In the genomic region with DNA sequence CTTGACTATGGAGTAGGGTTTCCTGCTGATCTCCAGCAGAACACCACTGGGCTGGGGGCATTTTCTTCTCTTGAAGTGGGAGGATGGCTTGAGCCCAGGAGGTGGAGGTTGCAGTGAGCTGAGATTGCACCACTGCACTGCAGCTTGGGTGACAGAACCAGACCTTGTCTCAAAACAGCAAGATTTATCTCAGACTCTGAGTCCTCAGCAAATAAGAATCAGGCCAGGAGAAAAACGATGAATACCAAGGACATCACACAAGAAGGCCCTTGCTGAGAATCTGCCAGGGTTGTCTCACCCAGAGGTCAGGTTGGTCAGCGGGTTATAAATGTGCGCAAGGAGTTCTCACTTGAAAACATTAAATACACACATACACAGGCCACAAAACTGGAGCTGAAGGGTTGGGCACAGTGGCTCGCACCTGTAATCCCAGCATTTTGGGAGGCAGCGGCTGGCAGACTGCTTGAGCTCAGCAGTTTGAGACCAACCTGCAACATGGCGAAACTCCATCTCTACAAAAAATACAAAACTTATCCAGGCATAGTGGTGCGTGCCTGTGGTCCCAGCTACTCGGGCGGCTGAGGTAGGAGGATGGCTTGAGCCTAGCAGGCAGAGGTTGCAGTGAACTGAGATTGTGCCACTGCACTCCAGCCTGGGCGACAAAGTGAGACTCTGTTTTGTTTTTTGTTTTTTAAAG, we compare ENCODE assay signal across 19 cellular contexts.
"Had no signal": no experiment of that assay in that cellular context is flagged by ENCODE, and none has a peak within 500 bp of the region (broad histone marks: within the 10 kb centered on the region; RNA-seq: fewer than 3 reads in every experiment).

No MANE protein-coding gene starts in this region.

- H3K27me3 Mint-ChIP-seq: effector memory CD8-positive, alpha-beta T cell had no signal

- H3K4me3 Mint-ChIP-seq: activated CD4-positive, alpha-beta memory T cell treated with anti-CD3 and anti-CD28 coated beads, Interleukin-2, amount 10 ng/mL, durations not matched to agents 7 days and 5 days; effector memory CD8-positive, alpha-beta T cell; neural crest cell; WTC11 had no signal

- H3K9me3 ChIP-seq: upper lobe of right lung had no signal

- H3K36me3 Mint-ChIP-seq: activated naive CD4-positive, alpha-beta T cell treated with anti-CD3 and anti-CD28 coated beads, Interleukin-2, amount 50 U/mL, for 72 hours had no signal

- DNase-seq: activated CD4-positive, alpha-beta memory T cell treated with anti-CD3 and anti-CD28 coated beads, Interleukin-2, amount 10 ng/mL, durations not matched to agents 7 days and 5 days; activated CD4-positive, alpha-beta T cell treated with anti-CD3 and anti-CD28 coated beads for 4 hours; activated CD8-positive, alpha-beta memory T cell treated with anti-CD3 and anti-CD28 coated beads, Interleukin-2, amount 50 U/mL, for 4 hours; activated effector memory CD4-positive, alpha-beta T cell treated with anti-CD3 and anti-CD28 coated beads, Interleukin-2, amount 50 U/mL, for 16 hours; activated T-cell treated with anti-CD3 and anti-CD28 coated beads, Interleukin-2, amount 50 U/mL, for 48 hours; amygdala; brain microvascular endothelial cell; cerebellar nuclear complex; dermis blood vessel endothelial cell; effector memory CD8-positive, alpha-beta T cell; stimulated activated CD4-positive, alpha-beta T cell treated with anti-CD3 and anti-CD28 coated beads, Interleukin-4, amount 100 ng/mL, for 24 hours; stimulated activated naive CD4-positive, alpha-beta T cell treated with Interleukin-2 at 50 U/mL for 16 hours; T-helper 2 cell; upper lobe of right lung had no signal

- H3K36me3 ChIP-seq: upper lobe of right lung had no signal

- H3K9me3 Mint-ChIP-seq: activated CD4-positive, alpha-beta memory T cell treated with anti-CD3 and anti-CD28 coated beads, Interleukin-2, amount 10 ng/mL, durations not matched to agents 7 days and 5 days; activated naive CD4-positive, alpha-beta T cell treated with anti-CD3 and anti-CD28 coated beads, Interleukin-2, amount 50 U/mL, for 72 hours; effector memory CD8-positive, alpha-beta T cell; neural crest cell; WTC11 had no signal

- H3K27ac ChIP-seq: brain microvascular endothelial cell, hepatocyte, skin epidermis, upper lobe of right lung had no signal

- H3K4me3 ChIP-seq: hepatocyte, skin epidermis, upper lobe of right lung had no signal

- H3K27me3 ChIP-seq: brain microvascular endothelial cell, hepatocyte, upper lobe of right lung had no signal

- H3K4me2 ChIP-seq: hepatocyte had no signal

- H2AFZ ChIP-seq: hepatocyte had no signal

- ATAC-seq: activated naive CD4-positive, alpha-beta T cell treated with anti-CD3 and anti-CD28 coated beads, Interleukin-2, amount 50 U/mL, for 72 hours; effector memory CD8-positive, alpha-beta T cell; upper lobe of right lung; WTC11 had no signal

- H3K27ac Mint-ChIP-seq: activated CD4-positive, alpha-beta memory T cell treated with anti-CD3 and anti-CD28 coated beads, Interleukin-2, amount 10 ng/mL, durations not matched to agents 7 days and 5 days; activated naive CD4-positive, alpha-beta T cell treated with anti-CD3 and anti-CD28 coated beads, Interleukin-2, amount 50 U/mL, for 72 hours; WTC11 had no signal
